In genomic region chr1:100717218-100717617, GRCh38 we compare ENCODE assay signal across 3 cellular contexts.
TF ChIP-seq lines count a peak whose summit lies in the region.

No MANE protein-coding gene starts in this region.

TF ChIP-seq in HepG2, 621 proteins besides CTCF, POLR2A, EP300 and RAD21:
- TF ChIP-seq ZNF431 (CRISPR knock-in tag; IDR thresholded peaks at IDR 0.05; ENCODE audit: borderline replicate concordance, low read depth) (peak; percentile 81), GFI1 (CRISPR knock-in tag; IDR thresholded peaks at IDR 0.05; ENCODE audit: borderline replicate concordance) (no peak)
TF ChIP-seq in HepG2: peak in this region for 1.

TF ChIP-seq in K562, 482 proteins besides CTCF, POLR2A, EP300 and RAD21:
- TF ChIP-seq ZNF431 (CRISPR knock-in tag; IDR thresholded peaks at IDR 0.05) (peak; percentile 97), TBP (optimal IDR thresholded peaks at IDR 0.05; ENCODE audit: low read depth, low read length) (no peak)

TF ChIP-seq in SK-N-SH, 30 proteins besides CTCF, POLR2A, EP300 and RAD21:
- TF ChIP-seq SIN3A (IDR thresholded peaks at IDR 0.05; ENCODE audit: borderline replicate concordance, low read depth, low read length) (no peak), NFIC (IDR thresholded peaks at IDR 0.05; ENCODE audit: borderline replicate concordance) (no peak), IRF3 (IDR thresholded peaks at IDR 0.05; ENCODE audit: low read depth, low read length) (no peak), PBX3 (IDR thresholded peaks at IDR 0.05) (no peak), ZBTB33 (IDR thresholded peaks at IDR 0.05; ENCODE audit: borderline replicate concordance, low read depth) (no peak), USF2 (IDR thresholded peaks at IDR 0.05; ENCODE audit: borderline replicate concordance, low read depth, low read length) (no peak), EZH2phosphoT487 (IDR thresholded peaks at IDR 0.05; ENCODE audit: borderline replicate concordance, low read depth) (no peak)
